Comparison of ENCODE assay signal across 1 cellular context in the genomic region with DNA sequence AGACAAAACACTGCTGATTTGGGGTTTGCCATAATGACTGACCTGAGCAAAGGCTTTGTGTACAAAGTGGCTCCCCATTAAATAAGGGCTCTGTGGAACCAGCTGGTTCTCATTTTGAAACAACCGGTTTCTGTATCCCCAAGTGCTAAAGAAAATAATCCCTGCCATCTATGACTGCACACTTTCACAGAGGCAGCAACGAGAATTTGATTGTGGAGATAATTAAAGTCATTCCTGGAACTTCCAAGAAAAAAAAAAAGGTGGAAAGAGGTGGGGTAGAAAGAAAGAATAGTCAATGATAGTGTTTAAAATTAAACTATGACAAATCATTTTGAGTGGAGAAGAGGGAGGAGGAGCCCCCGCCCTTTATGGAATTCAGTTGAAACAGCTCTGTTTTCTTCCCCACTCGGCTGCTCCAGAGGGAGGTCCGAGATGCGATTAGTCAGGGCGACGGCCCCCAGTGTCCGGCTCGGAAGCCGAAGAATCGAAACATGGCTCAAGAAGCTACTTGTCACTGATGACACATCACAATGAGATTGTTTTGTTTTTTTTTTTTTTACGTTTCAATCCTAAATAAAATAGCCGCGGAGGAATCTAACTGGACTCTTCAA.
TF ChIP-seq lines count a peak whose summit lies in the region.

No MANE protein-coding gene starts in this region.

TF ChIP-seq in HepG2, 621 proteins besides CTCF, POLR2A, EP300 and RAD21:
- TF ChIP-seq, protein P1, sequence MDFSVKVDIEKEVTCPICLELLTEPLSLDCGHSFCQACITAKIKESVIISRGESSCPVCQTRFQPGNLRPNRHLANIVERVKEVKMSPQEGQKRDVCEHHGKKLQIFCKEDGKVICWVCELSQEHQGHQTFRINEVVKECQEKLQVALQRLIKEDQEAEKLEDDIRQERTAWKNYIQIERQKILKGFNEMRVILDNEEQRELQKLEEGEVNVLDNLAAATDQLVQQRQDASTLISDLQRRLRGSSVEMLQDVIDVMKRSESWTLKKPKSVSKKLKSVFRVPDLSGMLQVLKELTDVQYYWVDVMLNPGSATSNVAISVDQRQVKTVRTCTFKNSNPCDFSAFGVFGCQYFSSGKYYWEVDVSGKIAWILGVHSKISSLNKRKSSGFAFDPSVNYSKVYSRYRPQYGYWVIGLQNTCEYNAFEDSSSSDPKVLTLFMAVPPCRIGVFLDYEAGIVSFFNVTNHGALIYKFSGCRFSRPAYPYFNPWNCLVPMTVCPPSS (IDR thresholded peaks at IDR 0.05) = no peak
- TF ChIP-seq ZNF549 (CRISPR knock-in tag; IDR thresholded peaks at IDR 0.05) (no peak), ATF7-NPFF (CRISPR knock-in tag; IDR thresholded peaks at IDR 0.05; ENCODE audit: low read depth) (no peak), ZNF75D (CRISPR knock-in tag; IDR thresholded peaks at IDR 0.05; ENCODE audit: borderline replicate concordance) (no peak), ZNF234 (CRISPR knock-in tag; conservative IDR thresholded peaks at IDR 0.05) (no peak), ZNF260 (CRISPR knock-in tag; IDR thresholded peaks at IDR 0.05; ENCODE audit: borderline replicate concordance, low read depth) (no peak)
- TF ChIP-seq, protein P2, sequence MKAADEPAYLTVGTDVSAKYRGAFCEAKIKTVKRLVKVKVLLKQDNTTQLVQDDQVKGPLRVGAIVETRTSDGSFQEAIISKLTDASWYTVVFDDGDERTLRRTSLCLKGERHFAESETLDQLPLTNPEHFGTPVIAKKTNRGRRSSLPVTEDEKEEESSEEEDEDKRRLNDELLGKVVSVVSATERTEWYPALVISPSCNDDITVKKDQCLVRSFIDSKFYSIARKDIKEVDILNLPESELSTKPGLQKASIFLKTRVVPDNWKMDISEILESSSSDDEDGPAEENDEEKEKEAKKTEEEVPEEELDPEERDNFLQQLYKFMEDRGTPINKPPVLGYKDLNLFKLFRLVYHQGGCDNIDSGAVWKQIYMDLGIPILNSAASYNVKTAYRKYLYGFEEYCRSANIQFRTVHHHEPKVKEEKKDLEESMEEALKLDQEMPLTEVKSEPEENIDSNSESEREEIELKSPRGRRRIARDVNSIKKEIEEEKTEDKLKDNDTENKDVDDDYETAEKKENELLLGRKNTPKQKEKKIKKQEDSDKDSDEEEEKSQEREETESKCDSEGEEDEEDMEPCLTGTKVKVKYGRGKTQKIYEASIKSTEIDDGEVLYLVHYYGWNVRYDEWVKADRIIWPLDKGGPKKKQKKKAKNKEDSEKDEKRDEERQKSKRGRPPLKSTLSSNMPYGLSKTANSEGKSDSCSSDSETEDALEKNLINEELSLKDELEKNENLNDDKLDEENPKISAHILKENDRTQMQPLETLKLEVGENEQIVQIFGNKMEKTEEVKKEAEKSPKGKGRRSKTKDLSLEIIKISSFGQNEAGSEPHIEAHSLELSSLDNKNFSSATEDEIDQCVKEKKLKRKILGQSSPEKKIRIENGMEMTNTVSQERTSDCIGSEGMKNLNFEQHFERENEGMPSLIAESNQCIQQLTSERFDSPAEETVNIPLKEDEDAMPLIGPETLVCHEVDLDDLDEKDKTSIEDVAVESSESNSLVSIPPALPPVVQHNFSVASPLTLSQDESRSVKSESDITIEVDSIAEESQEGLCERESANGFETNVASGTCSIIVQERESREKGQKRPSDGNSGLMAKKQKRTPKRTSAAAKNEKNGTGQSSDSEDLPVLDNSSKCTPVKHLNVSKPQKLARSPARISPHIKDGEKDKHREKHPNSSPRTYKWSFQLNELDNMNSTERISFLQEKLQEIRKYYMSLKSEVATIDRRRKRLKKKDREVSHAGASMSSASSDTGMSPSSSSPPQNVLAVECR (CRISPR knock-in tag; IDR thresholded peaks at IDR 0.05; ENCODE audit: borderline replicate concordance) = no peak
